ENCODE assay signal across 21 cellular contexts in the genomic region with DNA sequence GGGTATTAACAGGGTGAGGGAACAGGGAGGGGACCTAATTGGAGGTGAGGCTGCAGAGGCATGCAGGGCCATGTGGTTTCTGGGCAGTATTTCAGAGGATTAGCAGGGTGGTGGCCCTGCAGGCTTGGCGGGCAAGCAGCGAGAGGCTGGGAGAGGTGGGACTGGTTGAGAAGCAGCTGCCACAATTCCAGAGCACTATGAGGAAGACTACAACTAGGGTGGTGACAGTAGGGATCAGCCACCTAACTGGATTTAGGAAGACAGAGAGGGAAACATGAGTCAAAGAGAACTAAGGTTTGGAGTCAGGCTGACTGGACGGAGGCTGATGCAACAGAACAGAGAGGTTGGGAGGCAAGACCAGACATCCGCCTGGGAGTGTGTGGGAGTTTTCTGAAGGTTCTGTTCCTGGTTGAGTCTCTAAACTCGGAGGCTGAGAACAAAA. TPM values are rescaled to one million over a fixed set of nuclear protein-coding genes. Genes with fewer than 3 reads are reported as not detected.
DNase-seq lines count a peak whose midpoint lies in the region; FAIRE-seq and TF ChIP-seq lines count a peak whose summit lies in the region.
"Had no signal": no experiment of that assay in that cellular context is flagged by ENCODE, and none has a peak within 500 bp of the region (broad histone marks: within the 10 kb centered on the region; RNA-seq: fewer than 3 reads in every experiment).

No MANE protein-coding gene starts in this region.

- H3K9me1 ChIP-seq in keratinocyte (ENCODE audit: control insufficient read depth, extremely low read depth, insufficient read depth, low read length): peaks cover 3% of the 10 kb centered on the region

- no peaks in the 10 kb centered on the region for H3K36me3 ChIP-seq in keratinocyte (ENCODE audit: control insufficient read depth in 2 of 2, extremely low read depth in 1 of 2, insufficient read depth in 2 of 2, low read length in 2 of 2)
- no peaks in the 10 kb centered on the region for H3K36me3 ChIP-seq in H7 (replicated peaks; ENCODE audit: control insufficient read depth, insufficient read depth, low read length)
- H3K36me3 ChIP-seq: BLaER1 treated with 17β-estradiol and CSF1 and Interleukin-3, amounts not matched to agents 10 nM and 100 nM; esophagus muscularis mucosa; suprapubic skin had no signal

- H3K4me2 ChIP-seq in keratinocyte (ENCODE audit: control insufficient read depth, extremely low read depth, insufficient read depth, low read depth, low read length): peak overlapping the region; percentile 65

- H3K4me3 ChIP-seq in keratinocyte (ENCODE audit: control insufficient read depth in 2 of 3, extremely low read depth in 1 of 3, insufficient read depth in 2 of 3, low read depth in 1 of 3, low read length in 3 of 3): no peak overlapping the region
- H3K4me3 ChIP-seq in H7 (ENCODE audit: insufficient read depth, low read depth, low read length): no peak overlapping the region
- H3K4me3 ChIP-seq: BLaER1 treated with 17β-estradiol and CSF1 and Interleukin-3, amounts not matched to agents 10 nM and 100 nM; esophagus muscularis mucosa; suprapubic skin had no signal

- peak overlapping the region; percentile 80 for H2AFZ ChIP-seq in keratinocyte (ENCODE audit: control insufficient read depth, low read length)

- dilution Hi-C loops in keratinocyte (cut with MboI; ENCODE audit: extremely low pct_ligation_motif_present, low sequenced_read_pairs): no loop called here

- peaks cover 31% of the 10 kb centered on the region for H3K4me1 ChIP-seq in keratinocyte (ENCODE audit: control insufficient read depth, extremely low read depth, insufficient read depth, low read length)

- DNase-seq in EH (ENCODE audit: low read depth): peak; percentile 44
- DNase-seq in LoVo (ENCODE audit: low spot score): peak; percentile 13
- peak; percentile 53 for DNase-seq in amniotic epithelial cell (ENCODE audit: low read depth)
- DNase-seq in keratinocyte (ENCODE audit: low read depth, low spot score): no peak
- no peak for DNase-seq in H7
- DNase-seq in C1 segment of cervical spinal cord (lab: John Stamatoyannopoulos, UW): no peak
- no peak for DNase-seq in COR-L47 (lab: John Stamatoyannopoulos, UW)
- DNase-seq in SHP77 treated with DMSO at 0.1 percent for 48 hours (lab: John Stamatoyannopoulos, UW): no peak
- DNase-seq: activated CD4-positive, alpha-beta T cell treated with anti-CD3 and anti-CD28 coated beads, Interleukin-2, amount 10 ng/mL, durations not matched to agents 24 days and 14 days; GF-D8; NCI-H1930; NCI-H69; retina; T-helper 2 cell had no signal

- H3K27me3 ChIP-seq in keratinocyte (ENCODE audit: control insufficient read depth, extremely low read depth, insufficient read depth, low read length) (no peaks in the 10 kb centered on the region), H7 (ENCODE audit: control insufficient read depth, insufficient read depth, low read length) (peaks cover 24% of the 10 kb centered on the region)

- H3K9me3 ChIP-seq in keratinocyte (ENCODE audit: control insufficient read depth, low read depth, low read length): no peaks in the 10 kb centered on the region
- H3K9me3 ChIP-seq: BLaER1 treated with 17β-estradiol and CSF1 and Interleukin-3, amounts not matched to agents 10 nM and 100 nM; esophagus muscularis mucosa; suprapubic skin had no signal

- peak overlapping the region; percentile 50 for H3K9ac ChIP-seq in keratinocyte (ENCODE audit: control insufficient read depth, extremely low read depth, insufficient read depth, low read length)
- H3K9ac ChIP-seq: BLaER1 treated with 17β-estradiol and CSF1 and Interleukin-3, amounts not matched to agents 10 nM and 100 nM had no signal

- H3K79me2 ChIP-seq in keratinocyte (ENCODE audit: control insufficient read depth, insufficient read depth, low read length): no peaks in the 10 kb centered on the region

- no peak for TF ChIP-seq CTCF in keratinocyte (optimal IDR thresholded peaks at IDR 0.05 in 1 of 3, IDR thresholded peaks at IDR 0.05 in 1 of 3, conservative IDR thresholded peaks at IDR 0.05 in 1 of 3; ENCODE audit: extremely low read depth in 1 of 3, insufficient read depth in 2 of 3, low read length in 3 of 3)

- H3K27ac ChIP-seq in keratinocyte (ENCODE audit: control insufficient read depth, insufficient read depth, low read length): peak overlapping the region; percentile 67
- H3K27ac ChIP-seq: BLaER1 treated with 17β-estradiol and CSF1 and Interleukin-3, amounts not matched to agents 10 nM and 100 nM; esophagus muscularis mucosa; suprapubic skin had no signal

- H4K20me1 ChIP-seq in keratinocyte (ENCODE audit: control insufficient read depth, extremely low read depth, insufficient read depth, low read length): no peaks in the 10 kb centered on the region

- peak; percentile 99 for FAIRE-seq in keratinocyte (lab: Jason Lieb, UNC)
- FAIRE-seq: colon, GM18507 had no signal

RNA-seq across cellular contexts. Expression of gene ALOXE3, which starts 12.3 kb away (rescaled TPM):
- 2.0 to 4.6 TPM (median 2.7 TPM) in 3 replicates for polyA plus RNA-seq in keratinocyte
- polyA plus RNA-seq in keratinocyte (2011; ENCODE audit: low read depth): 19.2 TPM
- polyA plus RNA-seq in keratinocyte (2011; cell fraction: cytosol; rRNA removed): 2.9 and 3.2 TPM in 2 replicates
- 7.7 and 9.8 TPM in 2 replicates for polyA plus RNA-seq in keratinocyte (2011; cell fraction: nucleus; rRNA removed)
- polyA plus RNA-seq in keratinocyte (2012; ENCODE audit: low replicate concordance): 4.2 and 50.4 TPM in 2 replicates
- polyA minus RNA-seq in keratinocyte: 2.1 to 5.5 TPM (median 2.3 TPM) in 3 replicates
- polyA minus RNA-seq in keratinocyte (2011; cell fraction: cytosol; rRNA and poly(A)+ RNA removed): 1.2 TPM
- polyA minus RNA-seq in keratinocyte (2011; cell fraction: nucleus; rRNA and poly(A)+ RNA removed): 2.6 and 2.9 TPM in 2 replicates
- not detected in 2 replicates for total RNA-seq in H7 (2014; rRNA removed; shearing (Covaris generic))
- total RNA-seq: activated CD4-positive, alpha-beta T cell treated with anti-CD3 and anti-CD28 coated beads, Interleukin-2, amount 10 ng/mL, durations not matched to agents 24 days and 14 days; esophagus muscularis mucosa; liver had no signal
- polyA plus RNA-seq: liver had no signal

RNA-seq across cellular contexts. Expression of gene HES7, which starts 17.9 kb away (rescaled TPM):
- polyA plus RNA-seq in keratinocyte: 0.05 to 0.33 TPM (median 0.16 TPM) in 3 replicates
- polyA plus RNA-seq in keratinocyte (2011; ENCODE audit: low read depth): 0.60 TPM
- polyA plus RNA-seq in keratinocyte (2011; cell fraction: cytosol; rRNA removed): 0.97 TPM in 1 of 2 replicates, not detected in the other
- polyA plus RNA-seq in keratinocyte (2011; cell fraction: nucleus; rRNA removed): 0.42 and 1.5 TPM in 2 replicates
- 0.81 and 1.1 TPM in 2 replicates for polyA plus RNA-seq in keratinocyte (2012; ENCODE audit: low replicate concordance)
- not detected in 3 replicates for polyA minus RNA-seq in keratinocyte
- 4.2 TPM for polyA minus RNA-seq in keratinocyte (2011; cell fraction: cytosol; rRNA and poly(A)+ RNA removed)
- 1.1 TPM in 1 of 2 replicates, not detected in the other for polyA minus RNA-seq in keratinocyte (2011; cell fraction: nucleus; rRNA and poly(A)+ RNA removed)
- 1.3 and 2.1 TPM in 2 replicates for total RNA-seq in H7 (2014; rRNA removed; shearing (Covaris generic))
- total RNA-seq: liver, suprapubic skin had no signal
- polyA plus RNA-seq: liver had no signal

RNA-seq across cellular contexts. Expression of gene ALOX12B, which starts 18.5 kb away (rescaled TPM):
- 0.43 to 0.75 TPM (median 0.47 TPM) in 3 replicates for polyA plus RNA-seq in keratinocyte
- polyA plus RNA-seq in keratinocyte (2011; ENCODE audit: low read depth): 98.5 TPM
- 0.41 and 0.44 TPM in 2 replicates for polyA plus RNA-seq in keratinocyte (2011; cell fraction: cytosol; rRNA removed)
- polyA plus RNA-seq in keratinocyte (2011; cell fraction: nucleus; rRNA removed): 1.9 and 2.0 TPM in 2 replicates
- polyA plus RNA-seq in keratinocyte (2012; ENCODE audit: low replicate concordance): 0.85 and 126 TPM in 2 replicates
- polyA minus RNA-seq in keratinocyte: 0.20 to 2.1 TPM (median 1.4 TPM) in 3 replicates
- polyA minus RNA-seq in keratinocyte (2011; cell fraction: cytosol; rRNA and poly(A)+ RNA removed): not detected
- polyA minus RNA-seq in keratinocyte (2011; cell fraction: nucleus; rRNA and poly(A)+ RNA removed): 1.5 and 1.7 TPM in 2 replicates
- not detected in 2 replicates for total RNA-seq in H7 (2014; rRNA removed; shearing (Covaris generic))
- total RNA-seq: esophagus muscularis mucosa, liver, RPMI7951 had no signal
- polyA plus RNA-seq: liver had no signal

RNA-seq across cellular contexts. Expression of gene PER1, which starts 46.2 kb away (rescaled TPM):
- polyA plus RNA-seq in keratinocyte: 14.4 to 15.2 TPM (median 15.1 TPM) in 3 replicates
- polyA plus RNA-seq in keratinocyte (2011; ENCODE audit: low read depth): 112 TPM
- 6.8 and 12.7 TPM in 2 replicates for polyA plus RNA-seq in keratinocyte (2011; cell fraction: cytosol; rRNA removed)
- 50.1 and 90.1 TPM in 2 replicates for polyA plus RNA-seq in keratinocyte (2011; cell fraction: nucleus; rRNA removed)
- 24.3 and 51.6 TPM in 2 replicates for polyA plus RNA-seq in keratinocyte (2012; ENCODE audit: low replicate concordance)
- 29.9 to 138 TPM (median 46.3 TPM) in 3 replicates for polyA minus RNA-seq in keratinocyte
- 38.8 TPM for polyA minus RNA-seq in keratinocyte (2011; cell fraction: cytosol; rRNA and poly(A)+ RNA removed)
- polyA minus RNA-seq in keratinocyte (2011; cell fraction: nucleus; rRNA and poly(A)+ RNA removed): 61.0 and 101 TPM in 2 replicates
- total RNA-seq in H7 (2014; rRNA removed; shearing (Covaris generic)): 19.2 and 32.4 TPM in 2 replicates

RNA-seq across cellular contexts. Expression of gene VAMP2, which starts 56.8 kb away (rescaled TPM):
- polyA plus RNA-seq in keratinocyte: 8.1 to 10.4 TPM (median 9.8 TPM) in 3 replicates
- polyA plus RNA-seq in keratinocyte (2011; ENCODE audit: low read depth): 4.8 TPM
- 18.2 and 18.5 TPM in 2 replicates for polyA plus RNA-seq in keratinocyte (2011; cell fraction: cytosol; rRNA removed)
- polyA plus RNA-seq in keratinocyte (2011; cell fraction: nucleus; rRNA removed): 25.2 and 27.5 TPM in 2 replicates
- polyA plus RNA-seq in keratinocyte (2012; ENCODE audit: low replicate concordance): 17.1 and 41.4 TPM in 2 replicates
- polyA minus RNA-seq in keratinocyte: 4.3 to 11.4 TPM (median 5.8 TPM) in 3 replicates
- polyA minus RNA-seq in keratinocyte (2011; cell fraction: cytosol; rRNA and poly(A)+ RNA removed): 3.6 TPM
- polyA minus RNA-seq in keratinocyte (2011; cell fraction: nucleus; rRNA and poly(A)+ RNA removed): 3.1 and 5.4 TPM in 2 replicates
- 7.3 and 10.5 TPM in 2 replicates for total RNA-seq in H7 (2014; rRNA removed; shearing (Covaris generic))

Comparison
In these comparisons a context has a peak if more than half of its experiments do, and no peak if none do; other contexts are left out.
1. DNase-seq: peak in EH (single experiment), LoVo (single experiment) and amniotic epithelial cell (single experiment); none in keratinocyte (single experiment), H7 (single experiment), C1 segment of cervical spinal cord (0 of 14), COR-L47 (single experiment) and SHP77 treated with DMSO at 0.1 percent for 48 hours (single experiment).